Comparison of ENCODE assay signal across 12 cellular contexts in genomic region chr1:181987334-181987870, GRCh38.
"Had no signal": no experiment of that assay in that cellular context is flagged by ENCODE, and none has a peak within 500 bp of the region (broad histone marks: within the 10 kb centered on the region; RNA-seq: fewer than 3 reads in every experiment).

No MANE protein-coding gene starts in this region.

- H3K9me3 ChIP-seq: esophagus squamous epithelium, psoas muscle, sigmoid colon, spleen, suprapubic skin, upper lobe of right lung had no signal

- H3K36me3 ChIP-seq: esophagus squamous epithelium, sigmoid colon, spleen, suprapubic skin, upper lobe of right lung had no signal

- H3K27ac ChIP-seq: esophagus squamous epithelium, psoas muscle, sigmoid colon, spleen, suprapubic skin, upper lobe of right lung had no signal

- H3K4me3 ChIP-seq: esophagus squamous epithelium, psoas muscle, sigmoid colon, spleen, suprapubic skin, upper lobe of right lung had no signal

- H3K4me1 ChIP-seq: esophagus squamous epithelium, psoas muscle, sigmoid colon, spleen, suprapubic skin, upper lobe of right lung had no signal

- H3K27me3 ChIP-seq: sigmoid colon, suprapubic skin, upper lobe of right lung had no signal

- ATAC-seq: psoas muscle, T-cell, upper lobe of right lung had no signal

- DNase-seq: activated CD4-positive, alpha-beta T cell treated with anti-CD3 and anti-CD28 coated beads, Interleukin-2, amount 50 U/mL, for 1 hour; activated CD8-positive, alpha-beta memory T cell treated with anti-CD3 and anti-CD28 coated beads for 24 hours; activated naive CD8-positive, alpha-beta T cell treated with anti-CD3 and anti-CD28 coated beads for 36 hours; esophagus squamous epithelium; nephron progenitor cell; psoas muscle; sigmoid colon; spleen; T-cell; T-helper 9 cell; upper lobe of right lung had no signal
